ENCODE assay signal across 8 cellular contexts in genomic region chr10:21496285-21497176, GRCh38. TPM values are rescaled to one million over a fixed set of nuclear protein-coding genes. Genes with fewer than 3 reads are reported as not detected.
DNase-seq lines count a peak whose midpoint lies in the region; ATAC-seq and TF ChIP-seq lines count a peak whose summit lies in the region.

No MANE protein-coding gene starts in this region.

- peak in 2 of 6 experiments; percentile 6 to 21 for TF ChIP-seq CTCF in adrenal gland (IDR thresholded peaks at IDR 0.05)

- no peaks in the 10 kb centered on the region for H3K27me3 ChIP-seq in adrenal gland

- no peak for TF ChIP-seq POLR2A in adrenal gland (IDR thresholded peaks at IDR 0.05)

- no peaks in the 10 kb centered on the region for H3K9me3 ChIP-seq in adrenal gland (replicated peaks in 1 of 3)

- ATAC-seq in GM19438 (IDR thresholded peaks at IDR 0.05; ENCODE audit: low read depth, unreplicated experiment): peak; percentile 50
- ATAC-seq in HG03520 (IDR thresholded peaks at IDR 0.05; ENCODE audit: unreplicated experiment): peak; percentile 45
- ATAC-seq in left ventricle myocardium superior: peak; percentile 76

- H3K4me3 ChIP-seq in adrenal gland: peak overlapping the region; percentile 41 to 87 (median 62)

- intact Hi-C loops in adrenal gland (cut with DNase I) (loop anchor here (5.0 to 10.0 kb wide), 2 partner anchors 236 to 458 kb away; no protein-coding TSS in a partner anchor), left ventricle myocardium superior (cut with micrococcal nuclease) (loop anchor here (5.0 to 10.0 kb wide), 3 partner anchors 222 to 468 kb away; no protein-coding TSS in a partner anchor), posterior vena cava (cut with DNase I) (loop anchor here (10.0 kb wide), 3 partner anchors 222 to 422 kb away; no protein-coding TSS in a partner anchor)

- peak overlapping the region in 4 of 5 donors; percentile 32 to 80 (median 74) for H3K27ac ChIP-seq in adrenal gland

- H3K4me1 ChIP-seq in adrenal gland (replicated peaks in 1 of 2): peaks cover 4 to 6% of the 10 kb centered on the region in 2 donors

- WGBS in adrenal gland, 4 donors: 0 to 2% (median 0%) methylated on average over 22 to 79 of the region's 79 CpGs; no CpG with 5 or more reads in 1 of the 4 donors

- DNase-seq in COR-L47 (lab: John Stamatoyannopoulos, UW) (peak; percentile 39), SHP77 (lab: John Stamatoyannopoulos, UW) (peak; percentile 28 to 52), adrenal gland (peak; percentile 54 to 72 (median 64)), left ventricle myocardium superior (peak; percentile 70), posterior vena cava (ENCODE audit: low spot score) (peak; percentile 81), NCI-H446 treated with DMSO at 0.1 percent for 48 hours (lab: John Stamatoyannopoulos, UW) (no peak)

- H3K36me3 ChIP-seq in adrenal gland (replicated peaks in 1 of 2): no peaks in the 10 kb centered on the region

RNA-seq across cellular contexts. Expression of gene SKIDA1, which starts 29.0 kb away (rescaled TPM):
- total RNA-seq in adrenal gland: 1 to 10 TPM in 7 of 8 donors, under 1 TPM in 1; 0.78 to 3.5 (median 2.6) TPM
- 1 to 10 TPM in 2 of 3 donors, under 1 TPM in 1; 0.64 to 2.3 (median 1.6) TPM for polyA plus RNA-seq in adrenal gland
- total RNA-seq in left ventricle myocardium superior: 3.6 TPM
- total RNA-seq in posterior vena cava: 1 to 10 TPM in 1 of 2 donors, under 1 TPM in 1; 0.33 to 1.2 TPM

RNA-seq across cellular contexts. Expression of gene MLLT10, which starts 37.5 kb away (rescaled TPM):
- 10 to 100 TPM; 16.7 to 48.1 (median 26.8) TPM for total RNA-seq in adrenal gland
- 10 to 100 TPM; 15.8 to 30.2 (median 29.3) TPM for polyA plus RNA-seq in adrenal gland
- total RNA-seq in left ventricle myocardium superior: 26.1 TPM
- 10 to 100 TPM; 31.5 to 34.0 TPM for total RNA-seq in posterior vena cava
